Comparison of ENCODE assay signal across 1 cellular context in genomic region chr2:33704352-33704751, GRCh38.
TF ChIP-seq lines count a peak whose summit lies in the region.

No MANE protein-coding gene starts in this region.

TF ChIP-seq in liver, 16 proteins besides CTCF, POLR2A, EP300 and RAD21 (continued from another document):
- TF ChIP-seq REST (IDR thresholded peaks at IDR 0.05): no peak
